8 cellular contexts compared by ENCODE assay signal in genomic region chr22:32985899-32986772, GRCh38.
A peak's percentile ranks its signal among the peaks of the same experiment; 100 is the strongest.
DNase-seq lines count a peak whose midpoint lies in the region; ATAC-seq, FAIRE-seq and TF ChIP-seq lines count a peak whose summit lies in the region.

No MANE protein-coding gene starts in this region.

- H3K27ac ChIP-seq in 22Rv1, result no peak overlapping the region
- no peak overlapping the region for H3K27ac ChIP-seq in substantia nigra (ENCODE audit: low read depth, low read length, poor library complexity, severe bottlenecking)

- no peaks in the 10 kb centered on the region for H3K9me3 Mint-ChIP-seq in activated CD4-positive, alpha-beta memory T cell treated with anti-CD3 and anti-CD28 coated beads, Interleukin-2, amount 10 ng/mL, durations not matched to agents 7 days and 5 days

- no peak for TF ChIP-seq POLR2A in GM12891 (IDR thresholded peaks at IDR 0.05; ENCODE audit: low read depth, low read length)
- no peak for TF ChIP-seq POLR2A in erythroblast (IDR thresholded peaks at IDR 0.05; ENCODE audit: low read length)

- H3K27ac Mint-ChIP-seq in activated CD4-positive, alpha-beta memory T cell treated with anti-CD3 and anti-CD28 coated beads, Interleukin-2, amount 10 ng/mL, durations not matched to agents 7 days and 5 days, result no peak overlapping the region

- CTCF ChIA-PET in activated CD4-positive, alpha-beta memory T cell treated with anti-CD3 and anti-CD28 coated beads, Interleukin-2, amount 10 ng/mL, durations not matched to agents 7 days and 5 days (lab: Charles Lee), result interaction anchor here (1.2 to 1.5 kb wide), 3 partner anchors 32 to 326 kb away, joined by 3 to 5 read pairs (median 4); no protein-coding TSS in a partner anchor

- H3K27me3 Mint-ChIP-seq in activated CD4-positive, alpha-beta memory T cell treated with anti-CD3 and anti-CD28 coated beads, Interleukin-2, amount 10 ng/mL, durations not matched to agents 7 days and 5 days, result no peaks in the 10 kb centered on the region

- POLR2A ChIA-PET in activated CD4-positive, alpha-beta memory T cell treated with anti-CD3 and anti-CD28 coated beads, Interleukin-2, amount 10 ng/mL, durations not matched to agents 7 days and 5 days (lab: Charles Lee), result no interaction called here

- no peak overlapping the region for H3K4me3 Mint-ChIP-seq in activated CD4-positive, alpha-beta memory T cell treated with anti-CD3 and anti-CD28 coated beads, Interleukin-2, amount 10 ng/mL, durations not matched to agents 7 days and 5 days

- no peaks in the 10 kb centered on the region for H3K36me3 Mint-ChIP-seq in activated CD4-positive, alpha-beta memory T cell treated with anti-CD3 and anti-CD28 coated beads, Interleukin-2, amount 10 ng/mL, durations not matched to agents 7 days and 5 days (ENCODE audit: low read depth)

- DNase-seq in GM12891 (ENCODE audit: insufficient read length, low spot score) (peak; percentile 33), NCI-H226 (peak; percentile 46), erythroblast (lab: John Stamatoyannopoulos, UW) (peak; percentile 83 to 90), middle frontal gyrus (ENCODE audit: extremely low spot score, low spot score) (peak; percentile 71), substantia nigra (lab: John Stamatoyannopoulos, UW) (peak in 45 of 49 donors; percentile 18 to 82 (median 52))
- DNase-seq in activated CD4-positive, alpha-beta memory T cell treated with anti-CD3 and anti-CD28 coated beads, Interleukin-2, amount 10 ng/mL, durations not matched to agents 7 days and 5 days, result peak; percentile 42

- no peak for ATAC-seq in GM21526 (IDR thresholded peaks at IDR 0.05; ENCODE audit: low FRiP score, unreplicated experiment)

- peak; percentile 85 for TF ChIP-seq CTCF in 22Rv1 (IDR thresholded peaks at IDR 0.05)

- no peaks in the 10 kb centered on the region for H3K4me1 Mint-ChIP-seq in activated CD4-positive, alpha-beta memory T cell treated with anti-CD3 and anti-CD28 coated beads, Interleukin-2, amount 10 ng/mL, durations not matched to agents 7 days and 5 days

- peak; percentile 79 for FAIRE-seq in GM12891 (lab: Jason Lieb, UNC)

TF ChIP-seq in GM12891, 5 proteins besides CTCF, POLR2A, EP300 and RAD21:
- TF ChIP-seq POLR2AphosphoS5 (IDR thresholded peaks at IDR 0.05; ENCODE audit: low read depth, low read length), result no peak
- no peak for TF ChIP-seq POU2F2 (IDR thresholded peaks at IDR 0.05; ENCODE audit: low read depth, low read length)
- TF ChIP-seq PAX5 (IDR thresholded peaks at IDR 0.05; ENCODE audit: insufficient read depth, low read length, severe bottlenecking), result no peak
- TF ChIP-seq TAF1 (IDR thresholded peaks at IDR 0.05; ENCODE audit: low read depth, low read length), result no peak
- TF ChIP-seq SPI1 (IDR thresholded peaks at IDR 0.05; ENCODE audit: low read depth, low read length), result no peak

Comparison
In these comparisons a context has a peak if more than half of its experiments do, and no peak if none do; other contexts are left out.
1. DNase-seq: peak in every context shown above with its lines; median percentile 86 in erythroblast; 71 in middle frontal gyrus; 52 in substantia nigra; 46 in NCI-H226; 42 in activated CD4-positive, alpha-beta memory T cell treated with anti-CD3 and anti-CD28 coated beads, Interleukin-2, amount 10 ng/mL, durations not matched to agents 7 days and 5 days; 33 in GM12891.